In genomic region chr3:86175051-86175536, GRCh38 we compare ENCODE assay signal across 20 cellular contexts.
DNase-seq lines count a peak whose midpoint lies in the region; ATAC-seq and TF ChIP-seq lines count a peak whose summit lies in the region.
"Had no signal": no experiment of that assay in that cellular context is flagged by ENCODE, and none has a peak within 500 bp of the region (broad histone marks: within the 10 kb centered on the region; RNA-seq: fewer than 3 reads in every experiment).

No MANE protein-coding gene starts in this region.

- CTCF ChIA-PET in WTC11 (lab: Charles Lee) = interaction anchor here (0.8 to 1.2 kb wide), 2 partner anchors 51 to 70 kb away, joined by 3 to 4 read pairs; no protein-coding TSS in a partner anchor

- no peak for TF ChIP-seq CTCF in WTC11 (IDR thresholded peaks at IDR 0.05)
- TF ChIP-seq CTCF in progenitor cell of endocrine pancreas (IDR thresholded peaks at IDR 0.05; ENCODE audit: unreplicated experiment) = no peak

- DNase-seq in NCI-H2029 (lab: John Stamatoyannopoulos, UW) (peak; percentile 4), NCI-H2029 treated with DMSO at 0.1 percent for 48 hours (lab: John Stamatoyannopoulos, UW) (no peak), WTC11 (ENCODE audit: low spot score) (no peak), islet precursor cell (peak; percentile 54), progenitor cell of endocrine pancreas (ENCODE audit: low spot score, unreplicated experiment) (no peak), GM19240 (ENCODE audit: insufficient read length, low spot score) (no peak), ureter (ENCODE audit: low spot score) (no peak)
- DNase-seq in activated CD4-positive, CD25-positive, alpha-beta regulatory T cell (lab: John Stamatoyannopoulos, UW) = no peak
- DNase-seq: activated CD4-positive, alpha-beta T cell treated with anti-CD3 and anti-CD28 coated beads for 1 hour; activated gamma-delta T cell treated with Interleukin-2 at 50 U/mL for 16 hours; activated naive CD8-positive, alpha-beta T cell treated with anti-CD3 and anti-CD28 coated beads, Interleukin-2, amount 50 U/mL, for 24 hours; CD8-positive, alpha-beta memory T cell; effector memory CD4-positive, alpha-beta T cell; foreskin keratinocyte; GF-D8; NCI-H524 treated with DMSO at 0.1 percent for 48 hours; occipital lobe; SJCRH30; uterus had no signal

- POLR2A ChIA-PET in WTC11 (lab: Charles Lee) = no interaction called here

- peak; percentile 60 for ATAC-seq in WTC11
- ATAC-seq: activated naive CD8-positive, alpha-beta T cell treated with anti-CD3 and anti-CD28 coated beads, Interleukin-2, amount 50 U/mL, for 24 hours; foreskin keratinocyte; stimulated activated effector memory CD8-positive, alpha-beta T cell treated with anti-CD3 and anti-CD28 coated beads, Interleukin-12 subunit alpha, Interleukin-12 subunit beta, amount 100 ng/mL, for 72 hours had no signal

- H3K9me3 Mint-ChIP-seq in WTC11 (peaks cover 3% of the 10 kb centered on the region; the same call in 1 of the 2 replicates), progenitor cell of endocrine pancreas (ENCODE audit: low read depth) (no peaks in the 10 kb centered on the region)
- H3K9me3 Mint-ChIP-seq: activated naive CD8-positive, alpha-beta T cell treated with anti-CD3 and anti-CD28 coated beads, Interleukin-2, amount 50 U/mL, for 24 hours had no signal

- H3K36me3 Mint-ChIP-seq in WTC11 (no peaks in the 10 kb centered on the region), progenitor cell of endocrine pancreas (ENCODE audit: insufficient read depth) (no peaks in the 10 kb centered on the region)
- H3K36me3 Mint-ChIP-seq: CD8-positive, alpha-beta memory T cell; stimulated activated effector memory CD8-positive, alpha-beta T cell treated with anti-CD3 and anti-CD28 coated beads, Interleukin-12 subunit alpha, Interleukin-12 subunit beta, amount 100 ng/mL, for 72 hours had no signal

- H3K4me3 Mint-ChIP-seq in WTC11 (peak overlapping the region; percentile 22; the same call in 1 of the 2 replicates), progenitor cell of endocrine pancreas (ENCODE audit: low read depth) (no peak overlapping the region)
- H3K4me3 Mint-ChIP-seq: activated naive CD8-positive, alpha-beta T cell treated with anti-CD3 and anti-CD28 coated beads, Interleukin-2, amount 50 U/mL, for 24 hours; CD8-positive, alpha-beta memory T cell; stimulated activated effector memory CD8-positive, alpha-beta T cell treated with anti-CD3 and anti-CD28 coated beads, Interleukin-12 subunit alpha, Interleukin-12 subunit beta, amount 100 ng/mL, for 72 hours had no signal

- H3K27me3 Mint-ChIP-seq in WTC11 (ENCODE audit: low read depth) (peaks cover 9% of the 10 kb centered on the region), progenitor cell of endocrine pancreas (no peaks in the 10 kb centered on the region)
- H3K27me3 Mint-ChIP-seq: activated naive CD8-positive, alpha-beta T cell treated with anti-CD3 and anti-CD28 coated beads, Interleukin-2, amount 50 U/mL, for 24 hours; CD8-positive, alpha-beta memory T cell had no signal

- H3K4me1 Mint-ChIP-seq in WTC11 (peaks cover 53% of the 10 kb centered on the region), progenitor cell of endocrine pancreas (ENCODE audit: low read depth) (peaks cover 44% of the 10 kb centered on the region)
- H3K4me1 Mint-ChIP-seq: activated naive CD8-positive, alpha-beta T cell treated with anti-CD3 and anti-CD28 coated beads, Interleukin-2, amount 50 U/mL, for 24 hours; CD8-positive, alpha-beta memory T cell; stimulated activated effector memory CD8-positive, alpha-beta T cell treated with anti-CD3 and anti-CD28 coated beads, Interleukin-12 subunit alpha, Interleukin-12 subunit beta, amount 100 ng/mL, for 72 hours had no signal

- H3K27ac Mint-ChIP-seq in WTC11 (peak overlapping the region; percentile 98), progenitor cell of endocrine pancreas (peak overlapping the region; percentile 95)
- H3K27ac Mint-ChIP-seq: activated naive CD8-positive, alpha-beta T cell treated with anti-CD3 and anti-CD28 coated beads, Interleukin-2, amount 50 U/mL, for 24 hours; CD8-positive, alpha-beta memory T cell; stimulated activated effector memory CD8-positive, alpha-beta T cell treated with anti-CD3 and anti-CD28 coated beads, Interleukin-12 subunit alpha, Interleukin-12 subunit beta, amount 100 ng/mL, for 72 hours had no signal

TF ChIP-seq in WTC11, 78 proteins besides CTCF, POLR2A, EP300 and RAD21:
- no peak for TF ChIP-seq RORB (CRISPR knock-in tag; IDR thresholded peaks at IDR 0.05)
- TF ChIP-seq ZBTB43 (CRISPR knock-in tag; IDR thresholded peaks at IDR 0.05) = 0 out of 2 replicates have a peak, but pooled peaks have one; percentile 4

Comparison
In these comparisons a context has a peak if more than half of its experiments do, and no peak if none do; other contexts are left out.
1. DNase-seq: peak in NCI-H2029 (single experiment) and islet precursor cell (single experiment); none in NCI-H2029 treated with DMSO at 0.1 percent for 48 hours (single experiment), WTC11 (single experiment), progenitor cell of endocrine pancreas (single experiment), GM19240 (single experiment), ureter (single experiment) and activated CD4-positive, CD25-positive, alpha-beta regulatory T cell (0 of 4).